In the genomic region with DNA sequence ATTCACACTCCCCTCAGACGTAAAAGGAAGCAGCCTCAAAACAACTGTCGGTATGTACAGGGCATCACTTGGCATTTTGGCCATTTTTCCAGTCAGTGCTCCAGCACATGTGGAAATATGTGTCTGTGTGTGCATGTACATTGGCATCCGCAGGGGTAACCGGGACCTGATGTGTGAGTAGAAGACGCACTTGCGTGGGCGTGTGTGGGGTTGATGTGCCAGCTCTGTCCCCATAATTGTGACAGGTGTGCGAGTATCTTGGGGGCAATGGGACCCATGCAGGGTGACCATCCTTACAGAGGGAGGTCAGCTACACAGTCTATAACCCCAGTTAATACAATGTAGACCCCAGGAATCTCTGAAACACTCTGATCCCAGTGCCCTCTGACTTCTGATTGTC, we compare ENCODE assay signal across 1 cellular context.
TF ChIP-seq lines count a peak whose summit lies in the region.

No MANE protein-coding gene starts in this region.

TF ChIP-seq in HepG2, 621 proteins besides CTCF, POLR2A, EP300 and RAD21:
- TF ChIP-seq ZNF687 (CRISPR knock-in tag; IDR thresholded peaks at IDR 0.05) (peak; percentile 67), NONO (IDR thresholded peaks at IDR 0.05) (no peak), NONO (CRISPR knock-in tag; conservative IDR thresholded peaks at IDR 0.05) (no peak), RFX1 (IDR thresholded peaks at IDR 0.05) (no peak), HDAC6 (IDR thresholded peaks at IDR 0.05; ENCODE audit: low read depth, low read length) (no peak), HOXA7 (CRISPR knock-in tag; IDR thresholded peaks at IDR 0.05) (0 out of 2 replicates have a peak, but pooled peaks have one; percentile 32), HNF1B (CRISPR knock-in tag; IDR thresholded peaks at IDR 0.05) (peak; percentile 55), FOSL1 (CRISPR knock-in tag; IDR thresholded peaks at IDR 0.05; ENCODE audit: borderline replicate concordance) (no peak), ZNF572 (CRISPR knock-in tag; IDR thresholded peaks at IDR 0.05) (0 out of 2 replicates have a peak, but pooled peaks have one; percentile 37), MAZ (IDR thresholded peaks at IDR 0.05; ENCODE audit: borderline replicate concordance, low read depth, low read length) (no peak), MAZ (CRISPR knock-in tag; IDR thresholded peaks at IDR 0.05; ENCODE audit: low read depth) (0 out of 2 replicates have a peak, but pooled peaks have one; percentile 1)
- TF ChIP-seq, protein P1, sequence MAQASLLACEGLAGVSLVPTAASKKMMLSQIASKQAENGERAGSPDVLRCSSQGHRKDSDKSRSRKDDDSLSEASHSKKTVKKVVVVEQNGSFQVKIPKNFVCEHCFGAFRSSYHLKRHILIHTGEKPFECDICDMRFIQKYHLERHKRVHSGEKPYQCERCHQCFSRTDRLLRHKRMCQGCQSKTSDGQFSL (CRISPR knock-in tag; IDR thresholded peaks at IDR 0.05) = no peak
